Comparison of ENCODE assay signal across 8 cellular contexts in genomic region chr2:203688798-203689197, GRCh38. TPM values are rescaled to one million over a fixed set of nuclear protein-coding genes. Genes with fewer than 3 reads are reported as not detected.
DNase-seq lines count a peak whose midpoint lies in the region; ATAC-seq and TF ChIP-seq lines count a peak whose summit lies in the region.

No MANE protein-coding gene starts in this region.

- no peaks in the 10 kb centered on the region for H3K79me2 ChIP-seq in SU-DHL-6 (ENCODE audit: insufficient read depth, low read length)

- ATAC-seq in GM18909 (IDR thresholded peaks at IDR 0.05; ENCODE audit: poor library complexity, unreplicated experiment) (peak; percentile 74), HG02973 (IDR thresholded peaks at IDR 0.05; ENCODE audit: unreplicated experiment) (peak; percentile 68)

- DNase-seq in medulla oblongata (ENCODE audit: extremely low spot score) (peak; percentile 49), DMS114 treated with DMSO at 0.1 percent for 48 hours (lab: John Stamatoyannopoulos, UW; ENCODE audit: unreplicated experiment) (no peak), HAP-1 (ENCODE audit: low spot score in 2 of 2) (no peak), middle frontal gyrus (ENCODE audit: extremely low spot score, low spot score) (no peak), mucosa of gallbladder (ENCODE audit: low spot score) (no peak)

- H3K9me2 ChIP-seq in SU-DHL-6 (replicated peaks; ENCODE audit: insufficient read depth, low read length) = no peaks in the 10 kb centered on the region

- H3K27ac ChIP-seq in SU-DHL-6 (ENCODE audit: low read depth, low read length) = peak overlapping the region; percentile 54

- no peak overlapping the region for H2AFZ ChIP-seq in SU-DHL-6 (ENCODE audit: low read depth, low read length, severe bottlenecking)

- no peaks in the 10 kb centered on the region for H3K4me1 ChIP-seq in HAP-1

- peak overlapping the region; percentile 33 for H3K4me3 ChIP-seq in SU-DHL-6 (ENCODE audit: insufficient read depth, low read length, poor library complexity, severe bottlenecking)
- no peak overlapping the region for H3K4me3 ChIP-seq in HAP-1

- H3K36me3 ChIP-seq in SU-DHL-6 (ENCODE audit: low read length) (no peaks in the 10 kb centered on the region), HAP-1 (replicated peaks) (no peaks in the 10 kb centered on the region)

- peak overlapping the region; percentile 61 for H3K4me2 ChIP-seq in SU-DHL-6 (ENCODE audit: low read depth, low read length, poor library complexity, severe bottlenecking)

- no peaks in the 10 kb centered on the region for H4K20me1 ChIP-seq in SU-DHL-6 (ENCODE audit: low read depth, low read length)

- H3K9me3 ChIP-seq in SU-DHL-6 (ENCODE audit: insufficient read depth, low read length) (no peaks in the 10 kb centered on the region), HAP-1 (no peaks in the 10 kb centered on the region)

- H3K27me3 ChIP-seq in SU-DHL-6 (ENCODE audit: low read length) (no peaks in the 10 kb centered on the region), HAP-1 (ENCODE audit: low read depth) (no peaks in the 10 kb centered on the region)

- TF ChIP-seq CTCF in SU-DHL-6 (IDR thresholded peaks at IDR 0.05; ENCODE audit: insufficient read depth, low read length, poor library complexity, severe bottlenecking) = no peak

- H3K9ac ChIP-seq in SU-DHL-6 (ENCODE audit: low read length) = 0 out of 2 replicates have a peak overlapping the region, but pooled peaks have one; percentile 6

- H3F3A ChIP-seq in SU-DHL-6 (ENCODE audit: insufficient read depth) = peaks cover 12% of the 10 kb centered on the region

- in situ Hi-C loops in HAP-1 (cut with MboI; ENCODE audit: low sequenced_read_pairs) = no loop called here

RNA-seq across cellular contexts. Expression of gene CD28, which starts 17.6 kb away (rescaled TPM):
- 1.6 TPM for total RNA-seq in mucosa of gallbladder
